ENCODE assay signal across 8 cellular contexts in genomic region chr10:123995461-123996131, GRCh38.
DNase-seq lines count a peak whose midpoint lies in the region; ATAC-seq and TF ChIP-seq lines count a peak whose summit lies in the region.

No MANE protein-coding gene starts in this region.

- peak; percentile 65 for ATAC-seq in GM18511 (IDR thresholded peaks at IDR 0.05; ENCODE audit: unreplicated experiment)
- ATAC-seq in GM19455 (IDR thresholded peaks at IDR 0.05; ENCODE audit: unreplicated experiment), result no peak
- ATAC-seq in HG02588 (IDR thresholded peaks at IDR 0.05; ENCODE audit: unreplicated experiment), result no peak

- peaks cover 5% of the 10 kb centered on the region for H3F3A ChIP-seq in smooth muscle cell (ENCODE audit: low read depth)

- TF ChIP-seq CTCF in brain (conservative IDR thresholded peaks at IDR 0.05) (peak; percentile 57 to 71), smooth muscle cell (IDR thresholded peaks at IDR 0.05; ENCODE audit: borderline replicate concordance, insufficient read depth, poor library complexity, severe bottlenecking) (peak; percentile 41)

- peaks cover 0 to 28% (median 16%) of the 10 kb centered on the region in 11 experiments; a peak in 20 of 22 replicates for H3K27me3 ChIP-seq in BLaER1 treated with 17β-estradiol and CSF1 and Interleukin-3, amounts not matched to agents 10 nM and 100 nM
- peaks cover 43% of the 10 kb centered on the region for H3K27me3 ChIP-seq in iPS-20b (ENCODE audit: insufficient read depth, low read length)
- H3K27me3 ChIP-seq in smooth muscle cell (ENCODE audit: low read depth), result no peaks in the 10 kb centered on the region

- peak overlapping the region; percentile 77 to 98 (median 89) for H3K4me2 ChIP-seq in BLaER1 treated with 17β-estradiol and CSF1 and Interleukin-3, amounts not matched to agents 10 nM and 100 nM
- H3K4me2 ChIP-seq in smooth muscle cell, result peak overlapping the region; percentile 85

- peaks cover 43% of the 10 kb centered on the region for H3K4me1 Mint-ChIP-seq in brain

- H3K4me3 Mint-ChIP-seq in brain, result peak overlapping the region in 3 of 5 experiments; percentile 68 to 80 (median 78)

- H4K20me1 ChIP-seq in BLaER1 treated with 17β-estradiol and CSF1 and Interleukin-3, amounts not matched to agents 10 nM and 100 nM, result peaks cover 0 to 9% (median 2%) of the 10 kb centered on the region in 11 experiments; a peak in 6 of 22 replicates
- no peaks in the 10 kb centered on the region for H4K20me1 ChIP-seq in smooth muscle cell (ENCODE audit: low read depth)

- H3K9me3 ChIP-seq in BLaER1 treated with 17β-estradiol and CSF1 and Interleukin-3, amounts not matched to agents 10 nM and 100 nM (replicated peaks in 1 of 11), result peaks cover 0 to 8% (median 6%) of the 10 kb centered on the region in 11 experiments; a peak in 8 of 22 replicates
- H3K9me3 ChIP-seq in iPS-20b (ENCODE audit: insufficient read depth, low read depth, low read length), result no peaks in the 10 kb centered on the region
- no peaks in the 10 kb centered on the region for H3K9me3 ChIP-seq in smooth muscle cell (replicated peaks; ENCODE audit: low read depth)

- peak overlapping the region in 1 of 5 experiments; percentile 61 for H3K27ac Mint-ChIP-seq in brain

- H3K27ac ChIP-seq in BLaER1 treated with 17β-estradiol and CSF1 and Interleukin-3, amounts not matched to agents 10 nM and 100 nM, result peak overlapping the region in 8 of 11 experiments; percentile 33 to 93 (median 84); a peak in 14 of 22 replicates
- no peak overlapping the region for H3K27ac ChIP-seq in iPS-20b (ENCODE audit: low read length)
- H3K27ac ChIP-seq in smooth muscle cell (ENCODE audit: low read depth), result peak overlapping the region; percentile 92

- DNase-seq in NCI-H2196 (lab: John Stamatoyannopoulos, UW; ENCODE audit: unreplicated experiment) (peak; percentile 19), smooth muscle cell (lab: John Stamatoyannopoulos, UW; ENCODE audit: unreplicated experiment) (no peak)

- 4% methylated on average over 27 of the region's 27 CpGs for WGBS in smooth muscle cell (ENCODE audit: low lambda C conversion rate)

- peaks cover 47 to 68% (median 64%) of the 10 kb centered on the region in 10 experiments for H3K4me1 ChIP-seq in BLaER1 treated with 17β-estradiol and CSF1 and Interleukin-3, amounts not matched to agents 10 nM and 100 nM
- no peaks in the 10 kb centered on the region for H3K4me1 ChIP-seq in iPS-20b (ENCODE audit: insufficient read depth, low read length)
- peaks cover 5% of the 10 kb centered on the region for H3K4me1 ChIP-seq in smooth muscle cell (ENCODE audit: low read depth)

- H3K9me3 Mint-ChIP-seq in brain, result peaks cover 0 to 5% (median 5%) of the 10 kb centered on the region in 5 experiments

- H3K27me3 Mint-ChIP-seq in brain, result peaks cover 23% of the 10 kb centered on the region

- H3K9ac ChIP-seq in BLaER1 treated with 17β-estradiol and CSF1 and Interleukin-3, amounts not matched to agents 10 nM and 100 nM, result peak overlapping the region; percentile 30 to 79 (median 58); a peak in 21 of 22 replicates
- H3K9ac ChIP-seq in iPS-20b (ENCODE audit: low read depth, low read length) (peak overlapping the region; percentile 2; the same call in 1 of the 2 replicates), smooth muscle cell (ENCODE audit: low read depth) (no peak overlapping the region)

- H2AFZ ChIP-seq in smooth muscle cell (ENCODE audit: low read depth), result no peak overlapping the region

- H3K36me3 Mint-ChIP-seq in brain, result no peaks in the 10 kb centered on the region

- H3K36me3 ChIP-seq in BLaER1 treated with 17β-estradiol and CSF1 and Interleukin-3, amounts not matched to agents 10 nM and 100 nM, result no peaks in the 10 kb centered on the region
- H3K36me3 ChIP-seq in iPS-20b (ENCODE audit: insufficient read depth, low read depth, low read length), result no peaks in the 10 kb centered on the region
- no peaks in the 10 kb centered on the region for H3K36me3 ChIP-seq in smooth muscle cell (ENCODE audit: low read depth)

- H3K4me3 ChIP-seq in BLaER1 treated with 17β-estradiol and CSF1 and Interleukin-3, amounts not matched to agents 10 nM and 100 nM, result peak overlapping the region; percentile 18 to 67 (median 50); a peak in 19 of 20 replicates
- H3K4me3 ChIP-seq in iPS-20b (ENCODE audit: low read length) (peak overlapping the region; percentile 62; the same call in 1 of the 2 replicates), smooth muscle cell (peak overlapping the region; percentile 41)

- no peaks in the 10 kb centered on the region for H3K79me2 ChIP-seq in smooth muscle cell (ENCODE audit: low read depth)
